ENCODE assay signal across 1 cellular context in the genomic region with DNA sequence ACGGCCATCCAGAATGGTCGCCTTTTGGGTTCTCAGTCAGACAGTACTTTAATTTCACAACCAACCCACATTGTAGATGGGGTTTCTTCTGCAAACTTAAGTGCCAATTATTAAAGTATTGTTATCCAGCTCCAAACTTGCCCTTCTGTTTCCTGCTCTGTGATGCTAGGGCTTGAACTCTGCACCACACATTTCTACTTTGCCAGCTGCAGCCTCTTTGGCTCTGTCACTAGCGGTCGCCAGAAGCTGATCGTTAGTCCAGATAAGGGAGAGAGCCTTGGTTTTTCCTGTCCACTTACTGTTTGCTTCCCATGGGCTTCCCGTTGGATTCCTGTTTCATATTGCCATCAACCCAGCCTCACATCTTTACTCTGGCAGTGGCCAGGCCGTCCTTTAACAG.
TF ChIP-seq lines count a peak whose summit lies in the region.

No MANE protein-coding gene starts in this region.

TF ChIP-seq in GM12878, 131 proteins besides CTCF, POLR2A, EP300 and RAD21 (continued from another document):
- TF ChIP-seq, protein P1, sequence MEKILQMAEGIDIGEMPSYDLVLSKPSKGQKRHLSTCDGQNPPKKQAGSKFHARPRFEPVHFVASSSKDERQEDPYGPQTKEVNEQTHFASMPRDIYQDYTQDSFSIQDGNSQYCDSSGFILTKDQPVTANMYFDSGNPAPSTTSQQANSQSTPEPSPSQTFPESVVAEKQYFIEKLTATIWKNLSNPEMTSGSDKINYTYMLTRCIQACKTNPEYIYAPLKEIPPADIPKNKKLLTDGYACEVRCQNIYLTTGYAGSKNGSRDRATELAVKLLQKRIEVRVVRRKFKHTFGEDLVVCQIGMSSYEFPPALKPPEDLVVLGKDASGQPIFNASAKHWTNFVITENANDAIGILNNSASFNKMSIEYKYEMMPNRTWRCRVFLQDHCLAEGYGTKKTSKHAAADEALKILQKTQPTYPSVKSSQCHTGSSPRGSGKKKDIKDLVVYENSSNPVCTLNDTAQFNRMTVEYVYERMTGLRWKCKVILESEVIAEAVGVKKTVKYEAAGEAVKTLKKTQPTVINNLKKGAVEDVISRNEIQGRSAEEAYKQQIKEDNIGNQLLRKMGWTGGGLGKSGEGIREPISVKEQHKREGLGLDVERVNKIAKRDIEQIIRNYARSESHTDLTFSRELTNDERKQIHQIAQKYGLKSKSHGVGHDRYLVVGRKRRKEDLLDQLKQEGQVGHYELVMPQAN (conservative IDR thresholded peaks at IDR 0.05): no peak
- TF ChIP-seq, protein P2, sequence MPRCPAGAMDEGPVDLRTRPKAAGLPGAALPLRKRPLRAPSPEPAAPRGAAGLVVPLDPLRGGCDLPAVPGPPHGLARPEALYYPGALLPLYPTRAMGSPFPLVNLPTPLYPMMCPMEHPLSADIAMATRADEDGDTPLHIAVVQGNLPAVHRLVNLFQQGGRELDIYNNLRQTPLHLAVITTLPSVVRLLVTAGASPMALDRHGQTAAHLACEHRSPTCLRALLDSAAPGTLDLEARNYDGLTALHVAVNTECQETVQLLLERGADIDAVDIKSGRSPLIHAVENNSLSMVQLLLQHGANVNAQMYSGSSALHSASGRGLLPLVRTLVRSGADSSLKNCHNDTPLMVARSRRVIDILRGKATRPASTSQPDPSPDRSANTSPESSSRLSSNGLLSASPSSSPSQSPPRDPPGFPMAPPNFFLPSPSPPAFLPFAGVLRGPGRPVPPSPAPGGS (IDR thresholded peaks at IDR 0.05; ENCODE audit: borderline replicate concordance, insufficient read depth, low read depth, low read length, poor library complexity, severe bottlenecking): no peak
- no peak for TF ChIP-seq SMAD5 (IDR thresholded peaks at IDR 0.05; ENCODE audit: low read depth)
- TF ChIP-seq BMI1 (IDR thresholded peaks at IDR 0.05; ENCODE audit: borderline replicate concordance): no peak
- TF ChIP-seq, protein P3, sequence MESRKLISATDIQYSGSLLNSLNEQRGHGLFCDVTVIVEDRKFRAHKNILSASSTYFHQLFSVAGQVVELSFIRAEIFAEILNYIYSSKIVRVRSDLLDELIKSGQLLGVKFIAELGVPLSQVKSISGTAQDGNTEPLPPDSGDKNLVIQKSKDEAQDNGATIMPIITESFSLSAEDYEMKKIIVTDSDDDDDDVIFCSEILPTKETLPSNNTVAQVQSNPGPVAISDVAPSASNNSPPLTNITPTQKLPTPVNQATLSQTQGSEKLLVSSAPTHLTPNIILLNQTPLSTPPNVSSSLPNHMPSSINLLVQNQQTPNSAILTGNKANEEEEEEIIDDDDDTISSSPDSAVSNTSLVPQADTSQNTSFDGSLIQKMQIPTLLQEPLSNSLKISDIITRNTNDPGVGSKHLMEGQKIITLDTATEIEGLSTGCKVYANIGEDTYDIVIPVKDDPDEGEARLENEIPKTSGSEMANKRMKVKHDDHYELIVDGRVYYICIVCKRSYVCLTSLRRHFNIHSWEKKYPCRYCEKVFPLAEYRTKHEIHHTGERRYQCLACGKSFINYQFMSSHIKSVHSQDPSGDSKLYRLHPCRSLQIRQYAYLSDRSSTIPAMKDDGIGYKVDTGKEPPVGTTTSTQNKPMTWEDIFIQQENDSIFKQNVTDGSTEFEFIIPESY (IDR thresholded peaks at IDR 0.05): no peak
- no peak for TF ChIP-seq STAT1 (conservative IDR thresholded peaks at IDR 0.05)
- no peak for TF ChIP-seq IKZF1 (conservative IDR thresholded peaks at IDR 0.05)
- TF ChIP-seq, protein P4, sequence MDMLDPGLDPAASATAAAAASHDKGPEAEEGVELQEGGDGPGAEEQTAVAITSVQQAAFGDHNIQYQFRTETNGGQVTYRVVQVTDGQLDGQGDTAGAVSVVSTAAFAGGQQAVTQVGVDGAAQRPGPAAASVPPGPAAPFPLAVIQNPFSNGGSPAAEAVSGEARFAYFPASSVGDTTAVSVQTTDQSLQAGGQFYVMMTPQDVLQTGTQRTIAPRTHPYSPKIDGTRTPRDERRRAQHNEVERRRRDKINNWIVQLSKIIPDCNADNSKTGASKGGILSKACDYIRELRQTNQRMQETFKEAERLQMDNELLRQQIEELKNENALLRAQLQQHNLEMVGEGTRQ (IDR thresholded peaks at IDR 0.05; ENCODE audit: borderline replicate concordance, low read depth, low read length): no peak
